ENCODE assay signal across 16 cellular contexts in genomic region chr5:32230356-32231099, GRCh38. TPM values are rescaled to one million over a fixed set of nuclear protein-coding genes. Genes with fewer than 3 reads are reported as not detected.
A peak's percentile ranks its signal among the peaks of the same experiment; 100 is the strongest.
DNase-seq lines count a peak whose midpoint lies in the region; TF ChIP-seq lines count a peak whose summit lies in the region.
"Had no signal": no experiment of that assay in that cellular context is flagged by ENCODE, and none has a peak within 500 bp of the region (broad histone marks: within the 10 kb centered on the region; RNA-seq: fewer than 3 reads in every experiment).

No MANE protein-coding gene starts in this region.

- TF ChIP-seq POLR2A in prostate gland (IDR thresholded peaks at IDR 0.05) (no peak), uterus (IDR thresholded peaks at IDR 0.05) (no peak)

- H3K36me3 ChIP-seq in prostate gland (no peaks in the 10 kb centered on the region), uterus (no peaks in the 10 kb centered on the region)

- H3K9me3 Mint-ChIP-seq in brain, result no peaks in the 10 kb centered on the region

- no peaks in the 10 kb centered on the region for H3K9me3 ChIP-seq in prostate gland
- H3K9me3 ChIP-seq in uterus, result no peaks in the 10 kb centered on the region
- H3K9me3 ChIP-seq: adrenal gland, heart right ventricle, vagina had no signal

- no peaks in the 10 kb centered on the region for H3K27me3 Mint-ChIP-seq in brain

- H3K36me3 Mint-ChIP-seq in brain, result peaks cover 61% of the 10 kb centered on the region

- TF ChIP-seq CTCF in brain (conservative IDR thresholded peaks at IDR 0.05), result no peak
- TF ChIP-seq CTCF in prostate gland (IDR thresholded peaks at IDR 0.05), result no peak
- no peak for TF ChIP-seq CTCF in GM10266 (IDR thresholded peaks at IDR 0.05; ENCODE audit: control insufficient read depth, insufficient read depth, low read depth, missing control alignments)
- no peak for TF ChIP-seq CTCF in uterus (IDR thresholded peaks at IDR 0.05)

- H3K4me3 ChIP-seq in prostate gland (no peak overlapping the region), uterus (no peak overlapping the region)
- H3K4me3 ChIP-seq: adrenal gland, heart right ventricle, vagina had no signal

- peaks cover 21% of the 10 kb centered on the region for H3K4me1 ChIP-seq in prostate gland (replicated peaks)
- H3K4me1 ChIP-seq in uterus, result peaks cover 0 to 2% of the 10 kb centered on the region in 2 donors

- H3K4me3 Mint-ChIP-seq in brain, result no peak overlapping the region
- H3K4me3 Mint-ChIP-seq: nephron progenitor cell had no signal

- H3K27me3 ChIP-seq in prostate gland (replicated peaks; ENCODE audit: insufficient read depth) (no peaks in the 10 kb centered on the region), uterus (no peaks in the 10 kb centered on the region)
- H3K27me3 ChIP-seq: adrenal gland, heart right ventricle, vagina had no signal

- intact Hi-C loops in prostate gland (cut with DNase I) (loop anchor here (5.0 to 10.0 kb wide), 3 partner anchors 82 to 214 kb away; partner anchors contain the start of genes MTMR12 and ZFR), uterus (cut with DNase I; ENCODE audit: low total_unique reads) (loop anchor here (5.0 kb wide), 1 partner anchor 382 kb away; no protein-coding TSS in a partner anchor)

- peaks cover 30% of the 10 kb centered on the region for H3K4me1 Mint-ChIP-seq in brain

- H3K27ac Mint-ChIP-seq in brain, result peak overlapping the region in 3 of 5 experiments; percentile 17 to 74 (median 19)
- H3K27ac Mint-ChIP-seq: nephron progenitor cell had no signal

- DNase-seq in GF-D8 (lab: John Stamatoyannopoulos, UW) (peak; percentile 34), MV-4-11 (lab: John Stamatoyannopoulos, UW) (peak; percentile 75), prostate gland (ENCODE audit: low spot score) (peak; percentile 50), GM10266 (ENCODE audit: extremely low spot score) (no peak), uterus (no peak)
- DNase-seq in activated CD8-positive, alpha-beta memory T cell treated with anti-CD3 and anti-CD28 coated beads, Interleukin-2, amount 50 U/mL, for 48 hours, result no peak
- DNase-seq: adrenal gland; cerebellar nuclear complex; heart right ventricle; nephron progenitor cell; NK-92 treated with Interleukin-12 subunit alpha and Interleukin-12 subunit beta, amount 100 ng/mL, for 24 hours; right cardiac atrium; stimulated activated CD4-positive, alpha-beta T cell treated with anti-CD3 and anti-CD28 coated beads, Interleukin-4, amount 100 ng/mL, for 4 hours; stimulated activated naive CD4-positive, alpha-beta T cell had no signal

- H3K27ac ChIP-seq in prostate gland, result peak overlapping the region; percentile 85 to 91
- H3K27ac ChIP-seq in uterus, result no peak overlapping the region
- H3K27ac ChIP-seq: adrenal gland, vagina had no signal

- 26% methylated on average over 3 of the region's 3 CpGs for WGBS in prostate gland

RNA-seq across cellular contexts. Expression of gene GOLPH3, which starts 56.4 kb away (rescaled TPM):
- polyA plus RNA-seq in brain (ENCODE audit: insufficient read depth, low read depth, low replicate concordance), result 55.4 TPM
- total RNA-seq in prostate gland (100 to 1,000 TPM; 118 to 259 TPM), uterus (10 to 100 TPM; 31.8 to 93.7 (median 69.0) TPM)

Comparison
In these comparisons a context has a peak if more than half of its experiments do, and no peak if none do; other contexts are left out.
1. DNase-seq: peak in GF-D8 (single experiment), MV-4-11 (single experiment) and prostate gland (single experiment); none in activated CD8-positive, alpha-beta memory T cell treated with anti-CD3 and anti-CD28 coated beads, Interleukin-2, amount 50 U/mL, for 48 hours (single experiment), GM10266 (single experiment) and uterus (0 of 2).
2. H3K27ac ChIP-seq: peak in prostate gland (2 of 2); none in uterus (0 of 2).